Comparison of ENCODE assay signal across 1 cellular context in genomic region chr12:9066183-9066623, GRCh38.
TF ChIP-seq lines count a peak whose summit lies in the region.

No MANE protein-coding gene starts in this region.

TF ChIP-seq in HepG2, 621 proteins besides CTCF, POLR2A, EP300 and RAD21 (continued from another document and continues in another):
- TF ChIP-seq, protein P1, sequence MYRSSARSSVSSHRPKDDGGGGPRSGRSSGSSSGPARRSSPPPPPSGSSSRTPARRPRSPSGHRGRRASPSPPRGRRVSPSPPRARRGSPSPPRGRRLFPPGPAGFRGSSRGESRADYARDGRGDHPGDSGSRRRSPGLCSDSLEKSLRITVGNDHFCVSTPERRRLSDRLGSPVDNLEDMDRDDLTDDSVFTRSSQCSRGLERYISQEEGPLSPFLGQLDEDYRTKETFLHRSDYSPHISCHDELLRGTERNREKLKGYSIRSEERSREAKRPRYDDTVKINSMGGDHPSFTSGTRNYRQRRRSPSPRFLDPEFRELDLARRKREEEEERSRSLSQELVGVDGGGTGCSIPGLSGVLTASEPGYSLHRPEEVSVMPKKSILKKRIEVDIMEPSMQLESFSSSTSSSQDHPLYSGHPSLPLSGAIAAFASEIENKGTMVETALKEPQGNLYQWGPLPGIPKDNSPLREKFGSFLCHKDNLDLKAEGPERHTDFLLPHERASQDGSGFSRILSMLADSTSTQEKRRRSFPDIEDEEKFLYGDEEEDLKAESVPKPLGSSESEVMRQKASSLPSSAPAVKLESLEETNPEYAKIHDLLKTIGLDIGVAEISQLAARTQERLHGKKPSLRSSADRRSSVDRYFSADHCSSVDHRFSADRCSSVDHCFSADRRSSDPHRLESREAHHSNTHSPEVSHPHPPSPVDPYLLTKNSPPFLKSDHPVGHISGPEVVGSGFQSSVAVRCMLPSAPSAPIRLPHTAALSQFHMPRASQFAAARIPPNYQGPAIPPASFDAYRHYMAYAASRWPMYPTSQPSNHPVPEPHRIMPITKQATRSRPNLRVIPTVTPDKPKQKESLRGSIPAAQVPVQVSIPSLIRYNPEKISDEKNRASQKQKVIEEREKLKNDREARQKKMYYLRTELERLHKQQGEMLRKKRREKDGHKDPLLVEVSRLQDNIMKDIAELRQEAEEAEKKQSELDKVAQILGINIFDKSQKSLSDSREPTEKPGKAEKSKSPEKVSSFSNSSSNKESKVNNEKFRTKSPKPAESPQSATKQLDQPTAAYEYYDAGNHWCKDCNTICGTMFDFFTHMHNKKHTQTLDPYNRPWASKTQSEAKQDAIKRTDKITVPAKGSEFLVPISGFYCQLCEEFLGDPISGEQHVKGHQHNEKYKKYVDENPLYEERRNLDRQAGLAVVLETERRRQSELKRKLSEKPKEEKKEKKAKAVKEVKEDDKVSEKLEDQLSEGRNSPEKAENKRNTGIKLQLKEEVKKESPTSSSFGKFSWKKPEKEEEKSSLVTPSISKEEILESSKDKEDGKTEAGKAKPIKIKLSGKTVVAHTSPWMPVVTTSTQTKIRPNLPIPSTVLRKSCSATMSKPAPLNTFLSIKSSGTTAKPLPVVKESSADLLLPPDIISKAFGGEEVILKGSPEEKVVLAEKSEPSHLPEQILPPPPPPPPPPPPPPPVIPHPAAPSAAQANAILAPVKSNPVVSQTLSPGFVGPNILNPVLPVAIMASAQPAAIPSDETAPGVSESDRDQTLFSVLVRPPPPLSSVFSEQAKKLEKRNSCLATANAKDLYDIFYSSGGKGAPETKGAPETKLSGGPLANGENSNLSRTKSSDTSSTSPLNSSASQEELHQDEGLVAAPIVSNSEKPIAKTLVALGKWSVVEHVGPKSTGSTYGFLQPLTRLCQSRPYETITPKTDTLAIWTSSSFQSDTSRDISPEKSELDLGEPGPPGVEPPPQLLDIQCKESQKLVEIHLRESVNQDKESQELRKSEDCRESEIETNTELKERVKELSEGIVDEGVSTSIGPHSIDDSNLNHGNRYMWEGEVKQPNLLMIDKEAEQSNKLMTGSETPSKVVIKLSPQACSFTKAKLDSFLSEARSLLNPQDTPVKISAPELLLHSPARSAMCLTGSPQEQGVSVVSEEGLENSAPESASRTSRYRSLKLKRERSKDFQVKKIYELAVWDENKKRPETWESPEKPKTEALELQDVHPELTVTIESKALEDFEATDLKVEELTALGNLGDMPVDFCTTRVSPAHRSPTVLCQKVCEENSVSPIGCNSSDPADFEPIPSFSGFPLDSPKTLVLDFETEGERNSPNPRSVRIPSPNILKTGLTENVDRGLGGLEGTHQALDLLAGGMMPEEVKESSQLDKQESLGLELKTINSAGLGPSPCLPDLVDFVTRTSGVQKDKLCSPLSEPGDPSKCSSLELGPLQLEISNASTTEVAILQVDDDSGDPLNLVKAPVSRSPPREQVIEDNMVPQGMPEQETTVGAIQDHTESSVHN (CRISPR knock-in tag; IDR thresholded peaks at IDR 0.05) = peak; percentile 97
- TF ChIP-seq ZNF704 (CRISPR knock-in tag; IDR thresholded peaks at IDR 0.05; ENCODE audit: borderline replicate concordance) (peak; percentile 42; the same call in 1 of the 2 replicates), ZNF589 (CRISPR knock-in tag; conservative IDR thresholded peaks at IDR 0.05) (peak; percentile 70; the same call in 1 of the 2 replicates), TGIF2 (CRISPR knock-in tag; IDR thresholded peaks at IDR 0.05) (no peak; the same call in 1 of the 2 replicates), HIC2 (CRISPR knock-in tag; IDR thresholded peaks at IDR 0.05; ENCODE audit: low read depth) (no peak), AHR (CRISPR knock-in tag; IDR thresholded peaks at IDR 0.05) (no peak), ZNF292 (CRISPR knock-in tag; IDR thresholded peaks at IDR 0.05; ENCODE audit: borderline replicate concordance, low read depth) (no peak), SETDB1 (CRISPR knock-in tag; IDR thresholded peaks at IDR 0.05; ENCODE audit: borderline replicate concordance) (no peak), ZBTB44 (CRISPR knock-in tag; IDR thresholded peaks at IDR 0.05) (peak; percentile 43; the same call in 1 of the 2 replicates), ZNF746 (CRISPR knock-in tag; IDR thresholded peaks at IDR 0.05) (no peak), CENPX (CRISPR knock-in tag; IDR thresholded peaks at IDR 0.05) (no peak), AFF4 (CRISPR knock-in tag; IDR thresholded peaks at IDR 0.05) (peak; percentile 69; the same call in 1 of the 2 replicates), ZNF225 (CRISPR knock-in tag; IDR thresholded peaks at IDR 0.05) (no peak), ZNF430 (CRISPR knock-in tag; IDR thresholded peaks at IDR 0.05) (no peak), ATAD3A (CRISPR knock-in tag; IDR thresholded peaks at IDR 0.05) (0 out of 2 replicates have a peak, but pooled peaks have one; percentile 26), ZNF501 (CRISPR knock-in tag; IDR thresholded peaks at IDR 0.05) (peak; percentile 39; the same call in 1 of the 2 replicates), SALL1 (CRISPR knock-in tag; IDR thresholded peaks at IDR 0.05) (peak; percentile 54; the same call in 1 of the 2 replicates), POLR2AphosphoS2 (IDR thresholded peaks at IDR 0.05; ENCODE audit: low read depth, low read length) (peak; percentile 87), CBX5 (CRISPR knock-in tag; IDR thresholded peaks at IDR 0.05; ENCODE audit: borderline replicate concordance) (no peak), ZNF558 (CRISPR knock-in tag; IDR thresholded peaks at IDR 0.05; ENCODE audit: borderline replicate concordance) (no peak), DMAP1 (CRISPR knock-in tag; IDR thresholded peaks at IDR 0.05) (no peak), MATR3 (CRISPR knock-in tag; IDR thresholded peaks at IDR 0.05) (no peak), NR2F2 (IDR thresholded peaks at IDR 0.05; ENCODE audit: borderline replicate concordance, low read depth) (0 out of 2 replicates have a peak, but pooled peaks have one; percentile 9), ZNF282 (IDR thresholded peaks at IDR 0.05; ENCODE audit: partially characterized antibody) (no peak), REPIN1 (CRISPR knock-in tag; IDR thresholded peaks at IDR 0.05; ENCODE audit: borderline replicate concordance, low read depth) (peak; percentile 31; the same call in 1 of the 2 replicates), ZNF766 (CRISPR knock-in tag; IDR thresholded peaks at IDR 0.05; ENCODE audit: borderline replicate concordance) (peak; percentile 69), KAT7 (CRISPR knock-in tag; IDR thresholded peaks at IDR 0.05; ENCODE audit: borderline replicate concordance) (0 out of 2 replicates have a peak, but pooled peaks have one; percentile 43), TMF1 (CRISPR knock-in tag; IDR thresholded peaks at IDR 0.05; ENCODE audit: low read depth) (0 out of 2 replicates have a peak, but pooled peaks have one; percentile 7), NFIC (IDR thresholded peaks at IDR 0.05; ENCODE audit: low read length) (peak; percentile 56), ZGPAT (CRISPR knock-in tag; IDR thresholded peaks at IDR 0.05) (peak; percentile 38; the same call in 1 of the 2 replicates), ARHGAP35 (CRISPR knock-in tag; IDR thresholded peaks at IDR 0.05; ENCODE audit: borderline replicate concordance) (no peak), RAD51 (IDR thresholded peaks at IDR 0.05; ENCODE audit: borderline replicate concordance) (no peak), SATB2 (CRISPR knock-in tag; IDR thresholded peaks at IDR 0.05) (peak; percentile 81; the same call in 1 of the 2 replicates)
- TF ChIP-seq, protein P2, sequence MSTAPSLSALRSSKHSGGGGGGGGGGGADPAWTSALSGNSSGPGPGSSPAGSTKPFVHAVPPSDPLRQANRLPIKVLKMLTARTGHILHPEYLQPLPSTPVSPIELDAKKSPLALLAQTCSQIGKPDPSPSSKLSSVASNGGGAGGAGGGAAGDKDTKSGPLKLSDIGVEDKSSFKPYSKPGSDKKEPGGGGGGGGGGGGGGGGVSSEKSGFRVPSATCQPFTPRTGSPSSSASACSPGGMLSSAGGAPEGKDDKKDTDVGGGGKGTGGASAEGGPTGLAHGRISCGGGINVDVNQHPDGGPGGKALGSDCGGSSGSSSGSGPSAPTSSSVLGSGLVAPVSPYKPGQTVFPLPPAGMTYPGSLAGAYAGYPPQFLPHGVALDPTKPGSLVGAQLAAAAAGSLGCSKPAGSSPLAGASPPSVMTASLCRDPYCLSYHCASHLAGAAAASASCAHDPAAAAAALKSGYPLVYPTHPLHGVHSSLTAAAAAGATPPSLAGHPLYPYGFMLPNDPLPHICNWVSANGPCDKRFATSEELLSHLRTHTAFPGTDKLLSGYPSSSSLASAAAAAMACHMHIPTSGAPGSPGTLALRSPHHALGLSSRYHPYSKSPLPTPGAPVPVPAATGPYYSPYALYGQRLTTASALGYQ (CRISPR knock-in tag; IDR thresholded peaks at IDR 0.05) = no peak
- TF ChIP-seq, protein P3, sequence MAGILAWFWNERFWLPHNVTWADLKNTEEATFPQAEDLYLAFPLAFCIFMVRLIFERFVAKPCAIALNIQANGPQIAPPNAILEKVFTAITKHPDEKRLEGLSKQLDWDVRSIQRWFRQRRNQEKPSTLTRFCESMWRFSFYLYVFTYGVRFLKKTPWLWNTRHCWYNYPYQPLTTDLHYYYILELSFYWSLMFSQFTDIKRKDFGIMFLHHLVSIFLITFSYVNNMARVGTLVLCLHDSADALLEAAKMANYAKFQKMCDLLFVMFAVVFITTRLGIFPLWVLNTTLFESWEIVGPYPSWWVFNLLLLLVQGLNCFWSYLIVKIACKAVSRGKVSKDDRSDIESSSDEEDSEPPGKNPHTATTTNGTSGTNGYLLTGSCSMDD (CRISPR knock-in tag; IDR thresholded peaks at IDR 0.05) = no peak
